In genomic region chrX:154595559-154595958, GRCh38 we compare ENCODE assay signal across 30 cellular contexts. TPM values are rescaled to one million over a fixed set of nuclear protein-coding genes. Genes with fewer than 3 reads are reported as not detected.
DNase-seq lines count a peak whose midpoint lies in the region; ATAC-seq, FAIRE-seq and TF ChIP-seq lines count a peak whose summit lies in the region.
"Had no signal": no experiment of that assay in that cellular context is flagged by ENCODE, and none has a peak within 500 bp of the region (broad histone marks: within the 10 kb centered on the region; RNA-seq: fewer than 3 reads in every experiment).

No MANE protein-coding gene starts in this region.

- H3K36me3 ChIP-seq in HEK293 (ENCODE audit: control insufficient read depth in 2 of 2, insufficient read depth in 1 of 2, low read length in 2 of 2) (no peaks in the 10 kb centered on the region), SK-N-MC (ENCODE audit: insufficient read depth, low read length) (no peaks in the 10 kb centered on the region)
- H3K36me3 ChIP-seq: BLaER1 treated with 17β-estradiol and CSF1 and Interleukin-3, amounts not matched to agents 10 nM and 100 nM; left ventricle myocardium inferior; prostate gland; sigmoid colon had no signal

- CTCF ChIA-PET in HEK293 (lab: Yijun Ruan, JAX) = interaction anchor here (1.1 kb wide), 1 partner anchor 153 kb away, joined by 4 read pairs; no protein-coding TSS in a partner anchor

- H3K4me3 ChIP-seq in HEK293 (ENCODE audit: low read depth, low read length) (no peak overlapping the region), SK-N-MC (peak overlapping the region; percentile 58)
- H3K4me3 ChIP-seq: BLaER1 treated with 17β-estradiol and CSF1 and Interleukin-3, amounts not matched to agents 10 nM and 100 nM; left ventricle myocardium inferior; prostate gland; sigmoid colon had no signal

- H3K4me1 ChIP-seq in HEK293 (ENCODE audit: control insufficient read depth, insufficient read depth, low read length) = no peaks in the 10 kb centered on the region
- H3K4me1 ChIP-seq: left ventricle myocardium inferior, prostate gland had no signal

- no peak for TF ChIP-seq CTCF in HEK293 (tag by site-specific recombination; IDR thresholded peaks at IDR 0.05)

- no peak overlapping the region for H3K27ac ChIP-seq in HEK293 (ENCODE audit: extremely low read depth, low read depth, low read length)
- H3K27ac ChIP-seq in SK-N-MC = peak overlapping the region; percentile 89
- H3K27ac ChIP-seq in epithelial cell of prostate = peak overlapping the region; percentile 68
- H3K27ac ChIP-seq: BLaER1 treated with 17β-estradiol and CSF1 and Interleukin-3, amounts not matched to agents 10 nM and 100 nM; left ventricle myocardium inferior; prostate gland had no signal

- peak overlapping the region; percentile 55 for H3K9ac ChIP-seq in SK-N-MC (ENCODE audit: insufficient read length)
- H3K9ac ChIP-seq: BLaER1 treated with 17β-estradiol and CSF1 and Interleukin-3, amounts not matched to agents 10 nM and 100 nM had no signal

- POLR2A ChIA-PET in HEK293 (lab: Yijun Ruan, JAX) = no interaction called here

- no peak for DNase-seq in SK-N-MC (ENCODE audit: low read depth, low spot score)
- DNase-seq in epithelial cell of prostate (ENCODE audit: low read depth, low spot score) = no peak
- DNase-seq in renal cortical epithelial cell (ENCODE audit: low read depth) = peak; percentile 8
- no peak for DNase-seq in RCC 7860 (ENCODE audit: low spot score)
- DNase-seq in RKO (ENCODE audit: low spot score) = no peak
- DNase-seq: activated CD4-positive, alpha-beta T cell treated with anti-CD3 and anti-CD28 coated beads for 1 hour; activated CD8-positive, alpha-beta memory T cell treated with anti-CD3 and anti-CD28 coated beads, Interleukin-2, amount 50 U/mL, for 48 hours; activated CD8-positive, alpha-beta T cell treated with anti-CD3 and anti-CD28 coated beads for 36 hours; activated naive CD4-positive, alpha-beta T cell treated with anti-CD3 and anti-CD28 coated beads for 36 hours; DMS153; left ventricle myocardium inferior; naive B cell; NCI-H1092; NCI-H187; NCI-H2171 treated with DMSO at 0.1 percent for 48 hours; NCI-H524; nucleus accumbens; SHP77 treated with DMSO at 0.1 percent for 48 hours; sigmoid colon; stimulated activated CD4-positive, alpha-beta T cell treated with anti-CD3 and anti-CD28 coated beads, Interleukin-4, amount 100 ng/mL, for 1 hour; substantia nigra had no signal

- no peak for FAIRE-seq in RCC 7860 (lab: Jason Lieb, UNC)
- FAIRE-seq: GM12891, islet of Langerhans had no signal

- no peaks in the 10 kb centered on the region for H3K9me3 ChIP-seq in HEK293 (ENCODE audit: control insufficient read depth, insufficient read depth, low read depth, low read length)
- no peaks in the 10 kb centered on the region for H3K9me3 ChIP-seq in SK-N-MC (ENCODE audit: low read depth, low read length)
- H3K9me3 ChIP-seq: left ventricle myocardium inferior, prostate gland, sigmoid colon had no signal

- ATAC-seq in GM21786 (IDR thresholded peaks at IDR 0.05; ENCODE audit: unreplicated experiment) = no peak
- ATAC-seq: activated CD8-positive, alpha-beta T cell treated with anti-CD3 and anti-CD28 coated beads for 36 hours had no signal

TF ChIP-seq in HEK293, 187 proteins besides CTCF, POLR2A, EP300 and RAD21:
- TF ChIP-seq BCL11A (tag by site-specific recombination; IDR thresholded peaks at IDR 0.05; ENCODE audit: low read depth) = no peak
- TF ChIP-seq, protein P1, sequence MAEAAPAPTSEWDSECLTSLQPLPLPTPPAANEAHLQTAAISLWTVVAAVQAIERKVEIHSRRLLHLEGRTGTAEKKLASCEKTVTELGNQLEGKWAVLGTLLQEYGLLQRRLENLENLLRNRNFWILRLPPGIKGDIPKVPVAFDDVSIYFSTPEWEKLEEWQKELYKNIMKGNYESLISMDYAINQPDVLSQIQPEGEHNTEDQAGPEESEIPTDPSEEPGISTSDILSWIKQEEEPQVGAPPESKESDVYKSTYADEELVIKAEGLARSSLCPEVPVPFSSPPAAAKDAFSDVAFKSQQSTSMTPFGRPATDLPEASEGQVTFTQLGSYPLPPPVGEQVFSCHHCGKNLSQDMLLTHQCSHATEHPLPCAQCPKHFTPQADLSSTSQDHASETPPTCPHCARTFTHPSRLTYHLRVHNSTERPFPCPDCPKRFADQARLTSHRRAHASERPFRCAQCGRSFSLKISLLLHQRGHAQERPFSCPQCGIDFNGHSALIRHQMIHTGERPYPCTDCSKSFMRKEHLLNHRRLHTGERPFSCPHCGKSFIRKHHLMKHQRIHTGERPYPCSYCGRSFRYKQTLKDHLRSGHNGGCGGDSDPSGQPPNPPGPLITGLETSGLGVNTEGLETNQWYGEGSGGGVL (tag by site-specific recombination; IDR thresholded peaks at IDR 0.05) = no peak
- TF ChIP-seq, protein P2, sequence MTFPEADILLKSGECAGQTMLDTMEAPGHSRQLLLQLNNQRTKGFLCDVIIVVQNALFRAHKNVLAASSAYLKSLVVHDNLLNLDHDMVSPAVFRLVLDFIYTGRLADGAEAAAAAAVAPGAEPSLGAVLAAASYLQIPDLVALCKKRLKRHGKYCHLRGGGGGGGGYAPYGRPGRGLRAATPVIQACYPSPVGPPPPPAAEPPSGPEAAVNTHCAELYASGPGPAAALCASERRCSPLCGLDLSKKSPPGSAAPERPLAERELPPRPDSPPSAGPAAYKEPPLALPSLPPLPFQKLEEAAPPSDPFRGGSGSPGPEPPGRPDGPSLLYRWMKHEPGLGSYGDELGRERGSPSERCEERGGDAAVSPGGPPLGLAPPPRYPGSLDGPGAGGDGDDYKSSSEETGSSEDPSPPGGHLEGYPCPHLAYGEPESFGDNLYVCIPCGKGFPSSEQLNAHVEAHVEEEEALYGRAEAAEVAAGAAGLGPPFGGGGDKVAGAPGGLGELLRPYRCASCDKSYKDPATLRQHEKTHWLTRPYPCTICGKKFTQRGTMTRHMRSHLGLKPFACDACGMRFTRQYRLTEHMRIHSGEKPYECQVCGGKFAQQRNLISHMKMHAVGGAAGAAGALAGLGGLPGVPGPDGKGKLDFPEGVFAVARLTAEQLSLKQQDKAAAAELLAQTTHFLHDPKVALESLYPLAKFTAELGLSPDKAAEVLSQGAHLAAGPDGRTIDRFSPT (tag by site-specific recombination; IDR thresholded peaks at IDR 0.05) = no peak
- no peak for TF ChIP-seq ZNF202 (tag by site-specific recombination; IDR thresholded peaks at IDR 0.05; ENCODE audit: borderline replicate concordance)
- TF ChIP-seq ZNF596 (tag by site-specific recombination; IDR thresholded peaks at IDR 0.05) = peak; percentile 99
- TF ChIP-seq ZNF274 (IDR thresholded peaks at IDR 0.05; ENCODE audit: low read length) = no peak
- TF ChIP-seq ZNF274 (tag by site-specific recombination; IDR thresholded peaks at IDR 0.05; ENCODE audit: borderline replicate concordance) = no peak
- no peak for TF ChIP-seq ZFP3 (tag by site-specific recombination; IDR thresholded peaks at IDR 0.05; ENCODE audit: low read depth)
- no peak for TF ChIP-seq KLF10 (tag by site-specific recombination; IDR thresholded peaks at IDR 0.05)
- TF ChIP-seq ZNF830 (tag by site-specific recombination; IDR thresholded peaks at IDR 0.05; ENCODE audit: low read depth) = no peak
- TF ChIP-seq ZNF2 (tag by site-specific recombination; IDR thresholded peaks at IDR 0.05) = no peak
- no peak for TF ChIP-seq YY1 (tag by site-specific recombination; IDR thresholded peaks at IDR 0.05)
- no peak for TF ChIP-seq ZNF157 (tag by site-specific recombination; IDR thresholded peaks at IDR 0.05)
- TF ChIP-seq ZNF514 (tag by site-specific recombination; IDR thresholded peaks at IDR 0.05) = no peak
- TF ChIP-seq, protein P3, sequence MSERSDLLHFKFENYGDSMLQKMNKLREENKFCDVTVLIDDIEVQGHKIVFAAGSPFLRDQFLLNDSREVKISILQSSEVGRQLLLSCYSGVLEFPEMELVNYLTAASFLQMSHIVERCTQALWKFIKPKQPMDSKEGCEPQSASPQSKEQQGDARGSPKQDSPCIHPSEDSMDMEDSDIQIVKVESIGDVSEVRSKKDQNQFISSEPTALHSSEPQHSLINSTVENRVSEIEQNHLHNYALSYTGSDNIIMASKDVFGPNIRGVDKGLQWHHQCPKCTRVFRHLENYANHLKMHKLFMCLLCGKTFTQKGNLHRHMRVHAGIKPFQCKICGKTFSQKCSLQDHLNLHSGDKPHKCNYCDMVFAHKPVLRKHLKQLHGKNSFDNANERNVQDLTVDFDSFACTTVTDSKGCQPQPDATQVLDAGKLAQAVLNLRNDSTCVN (tag by site-specific recombination; optimal IDR thresholded peaks at IDR 0.05) = no peak
- TF ChIP-seq ZBTB7A (tag by site-specific recombination; IDR thresholded peaks at IDR 0.05; ENCODE audit: low read depth) = no peak
- TF ChIP-seq, protein P4, sequence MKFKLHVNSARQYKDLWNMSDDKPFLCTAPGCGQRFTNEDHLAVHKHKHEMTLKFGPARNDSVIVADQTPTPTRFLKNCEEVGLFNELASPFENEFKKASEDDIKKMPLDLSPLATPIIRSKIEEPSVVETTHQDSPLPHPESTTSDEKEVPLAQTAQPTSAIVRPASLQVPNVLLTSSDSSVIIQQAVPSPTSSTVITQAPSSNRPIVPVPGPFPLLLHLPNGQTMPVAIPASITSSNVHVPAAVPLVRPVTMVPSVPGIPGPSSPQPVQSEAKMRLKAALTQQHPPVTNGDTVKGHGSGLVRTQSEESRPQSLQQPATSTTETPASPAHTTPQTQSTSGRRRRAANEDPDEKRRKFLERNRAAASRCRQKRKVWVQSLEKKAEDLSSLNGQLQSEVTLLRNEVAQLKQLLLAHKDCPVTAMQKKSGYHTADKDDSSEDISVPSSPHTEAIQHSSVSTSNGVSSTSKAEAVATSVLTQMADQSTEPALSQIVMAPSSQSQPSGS (tag by site-specific recombination; IDR thresholded peaks at IDR 0.05; ENCODE audit: low read depth) = no peak
- 0 out of 2 replicates have a peak, but pooled peaks have one; percentile 20 for TF ChIP-seq SALL2 (tag by site-specific recombination; IDR thresholded peaks at IDR 0.05; ENCODE audit: borderline replicate concordance)

RNA-seq across cellular contexts. Expression of gene CTAG1A, which starts 10.6 kb away (rescaled TPM):
- not detected in 2 replicates for total RNA-seq in renal cortical epithelial cell
- total RNA-seq: activated CD8-positive, alpha-beta T cell treated with anti-CD3 and anti-CD28 coated beads for 36 hours; activated naive CD4-positive, alpha-beta T cell treated with anti-CD3 and anti-CD28 coated beads for 36 hours; activated T-helper 1 cell treated with anti-CD3 and anti-CD28 coated beads, Interleukin-12 subunit alpha, Interleukin-12 subunit beta, Interleukin-2, Interleukin-4 antibody, amounts not matched to agents 30 ng/mL and 10 ng/mL and 1 ng/mL, durations not matched to agents 14 hours and 24 hours and 36 hours; cerebellum; left ventricle myocardium inferior; T-helper 2 cell treated with Interferon-gamma antibody and Interleukin-4, amounts not matched to agents 100 ng/mL and 5 ng/mL, for 36 hours had no signal

RNA-seq across cellular contexts. Expression of gene CTAG1B, which starts 23.5 kb away (rescaled TPM):
- not detected in 2 replicates for total RNA-seq in renal cortical epithelial cell
- total RNA-seq: activated CD8-positive, alpha-beta T cell treated with anti-CD3 and anti-CD28 coated beads for 36 hours; activated naive CD4-positive, alpha-beta T cell treated with anti-CD3 and anti-CD28 coated beads for 36 hours; activated T-helper 1 cell treated with anti-CD3 and anti-CD28 coated beads, Interleukin-12 subunit alpha, Interleukin-12 subunit beta, Interleukin-2, Interleukin-4 antibody, amounts not matched to agents 30 ng/mL and 10 ng/mL and 1 ng/mL, durations not matched to agents 14 hours and 24 hours and 36 hours; cerebellum; left ventricle myocardium inferior; sigmoid colon; T-helper 2 cell treated with Interferon-gamma antibody and Interleukin-4, amounts not matched to agents 100 ng/mL and 5 ng/mL, for 36 hours had no signal

RNA-seq across cellular contexts. Expression of gene IKBKG, which starts 48.1 kb away (rescaled TPM):
- total RNA-seq in renal cortical epithelial cell = 14.9 and 17.9 TPM in 2 replicates

RNA-seq across cellular contexts. Expression of gene G6PD, which starts 48.9 kb away (rescaled TPM):
- total RNA-seq in renal cortical epithelial cell = 30.6 and 152 TPM in 2 replicates

RNA-seq across cellular contexts. Expression of gene CTAG2, which starts 57.8 kb away (rescaled TPM):
- not detected in 2 replicates for total RNA-seq in renal cortical epithelial cell
- total RNA-seq: activated CD8-positive, alpha-beta T cell treated with anti-CD3 and anti-CD28 coated beads for 36 hours; activated naive CD4-positive, alpha-beta T cell treated with anti-CD3 and anti-CD28 coated beads for 36 hours; activated T-helper 1 cell treated with anti-CD3 and anti-CD28 coated beads, Interleukin-12 subunit alpha, Interleukin-12 subunit beta, Interleukin-2, Interleukin-4 antibody, amounts not matched to agents 30 ng/mL and 10 ng/mL and 1 ng/mL, durations not matched to agents 14 hours and 24 hours and 36 hours; cerebellum; left ventricle myocardium inferior; sigmoid colon; T-helper 2 cell treated with Interferon-gamma antibody and Interleukin-4, amounts not matched to agents 100 ng/mL and 5 ng/mL, for 36 hours had no signal
